1 cellular context compared by ENCODE assay signal in genomic region chr3:141384157-141384556, GRCh38.
TF ChIP-seq lines count a peak whose summit lies in the region.

No MANE protein-coding gene starts in this region.

TF ChIP-seq in GM12878, 131 proteins besides CTCF, POLR2A, EP300 and RAD21 (continued from another document):
- no peak for TF ChIP-seq IRF3 (IDR thresholded peaks at IDR 0.05)
- TF ChIP-seq ATF2 (IDR thresholded peaks at IDR 0.05; ENCODE audit: low read length): no peak
- TF ChIP-seq RUNX3 (IDR thresholded peaks at IDR 0.05; ENCODE audit: low read length): peak; percentile 35; the same call in 1 of the 2 replicates
- TF ChIP-seq CBFB (IDR thresholded peaks at IDR 0.05; ENCODE audit: low read depth): 0 out of 2 replicates have a peak, but pooled peaks have one; percentile 25
- no peak for TF ChIP-seq ATF7 (IDR thresholded peaks at IDR 0.05; ENCODE audit: low read depth)
- TF ChIP-seq CREB1 (IDR thresholded peaks at IDR 0.05; ENCODE audit: low read depth): peak; percentile 20; the same call in 1 of the 2 replicates
- no peak for TF ChIP-seq NFXL1 (IDR thresholded peaks at IDR 0.05; ENCODE audit: borderline replicate concordance)
- peak; percentile 42; the same call in 1 of the 2 replicates for TF ChIP-seq IKZF1 (conservative IDR thresholded peaks at IDR 0.05)
- no peak for TF ChIP-seq EZH2 (IDR thresholded peaks at IDR 0.05; ENCODE audit: borderline replicate concordance, control insufficient read depth, low read depth, low read length)
- TF ChIP-seq E4F1 (IDR thresholded peaks at IDR 0.05; ENCODE audit: borderline replicate concordance, partially characterized antibody): no peak
- TF ChIP-seq SMAD1 (IDR thresholded peaks at IDR 0.05; ENCODE audit: low read depth, partially characterized antibody): no peak
- 0 out of 4 replicates have a peak, but pooled peaks of 1 of the 2 experiments have one; percentile 24 for TF ChIP-seq IKZF2 (IDR thresholded peaks at IDR 0.05)
- no peak for TF ChIP-seq BHLHE40 (IDR thresholded peaks at IDR 0.05; ENCODE audit: borderline replicate concordance in 1 of 2, low read depth in 2 of 2, low read length in 1 of 2)
- TF ChIP-seq SP1 (IDR thresholded peaks at IDR 0.05; ENCODE audit: low read depth, low read length): no peak
- no peak for TF ChIP-seq CHD2 (IDR thresholded peaks at IDR 0.05; ENCODE audit: borderline replicate concordance, low read depth, low read length)
- TF ChIP-seq KDM1A (IDR thresholded peaks at IDR 0.05; ENCODE audit: borderline replicate concordance): no peak
- TF ChIP-seq SUPT20H (IDR thresholded peaks at IDR 0.05; ENCODE audit: borderline replicate concordance, control insufficient read depth, low read depth, low read length): no peak
- no peak for TF ChIP-seq IRF5 (IDR thresholded peaks at IDR 0.05; ENCODE audit: borderline replicate concordance)
- no peak for TF ChIP-seq SIX5 (IDR thresholded peaks at IDR 0.05; ENCODE audit: low read depth, low read length, severe bottlenecking)
- TF ChIP-seq SPI1 (IDR thresholded peaks at IDR 0.05; ENCODE audit: borderline replicate concordance, insufficient read depth, low read depth, low read length): no peak
- no peak for TF ChIP-seq ZNF592 (IDR thresholded peaks at IDR 0.05)
